In the genomic region with DNA sequence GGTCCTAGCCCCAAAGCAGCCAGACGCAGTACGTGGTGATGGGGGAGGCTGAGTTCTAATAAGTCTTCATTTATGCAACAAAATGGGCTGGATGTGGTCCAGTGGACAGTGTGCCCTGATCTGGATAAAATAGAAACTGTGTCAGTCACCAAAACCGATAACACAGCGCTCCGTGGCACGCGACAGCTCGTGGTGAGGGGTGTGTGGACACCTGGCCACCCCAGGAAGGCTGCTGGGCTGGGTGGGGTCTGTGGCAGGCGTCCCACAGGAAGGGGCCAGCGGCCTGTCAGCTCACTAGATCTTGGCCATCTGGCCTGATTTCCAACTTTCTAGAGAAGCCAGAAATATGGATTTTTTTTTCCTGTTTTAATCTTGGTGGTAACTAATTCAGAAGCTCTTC, we compare ENCODE assay signal across 26 cellular contexts. TPM values are rescaled to one million over a fixed set of nuclear protein-coding genes. Genes with fewer than 3 reads are reported as not detected.
"Had no signal": no experiment of that assay in that cellular context is flagged by ENCODE, and none has a peak within 500 bp of the region (broad histone marks: within the 10 kb centered on the region; RNA-seq: fewer than 3 reads in every experiment).

No MANE protein-coding gene starts in this region.

- H3K9me3 ChIP-seq: gastrocnemius medialis, left lung, ovary, psoas muscle, testis, tibial artery had no signal

- H3K4me1 ChIP-seq: neural progenitor cell, spleen, testis had no signal

- ATAC-seq: esophagus mucosa; gastrocnemius medialis; psoas muscle; stimulated activated memory B cell treated with anti-CD40 and anti-IgM and Interleukin-4, amounts not matched to agents 10 μg/mL and 1 μg/mL and 100 μg/mL, for 72 hours; stimulated activated naive CD8-positive, alpha-beta T cell treated with anti-CD3 and anti-CD28 coated beads, Interleukin-15, Interleukin-2, amounts not matched to agents 100 U/mL and 50 U/mL, for 24 hours had no signal

- H3K4me3 Mint-ChIP-seq: endodermal cell; naive thymus-derived CD4-positive, alpha-beta T cell; nephron; neural progenitor cell; stimulated activated memory B cell treated with anti-CD40 and anti-IgM and Interleukin-4, amounts not matched to agents 10 μg/mL and 1 μg/mL and 100 μg/mL, for 72 hours; type B pancreatic cell had no signal

- H3K27ac Mint-ChIP-seq: endodermal cell; naive thymus-derived CD4-positive, alpha-beta T cell; neural progenitor cell; stimulated activated memory B cell treated with anti-CD40 and anti-IgM and Interleukin-4, amounts not matched to agents 10 μg/mL and 1 μg/mL and 100 μg/mL, for 72 hours; type B pancreatic cell had no signal

- H3K36me3 ChIP-seq: neural progenitor cell, ovary had no signal

- H3K4me3 ChIP-seq: gastrocnemius medialis, left lung, neural progenitor cell, ovary, psoas muscle, skin epidermis, spleen, testis, tibial artery had no signal

- H3K36me3 Mint-ChIP-seq: stimulated activated memory B cell treated with anti-CD40 and anti-IgM and Interleukin-4, amounts not matched to agents 10 μg/mL and 1 μg/mL and 100 μg/mL, for 72 hours; type B pancreatic cell had no signal

- H3K27me3 Mint-ChIP-seq: type B pancreatic cell had no signal

- H3K9ac ChIP-seq: neural progenitor cell had no signal

- H2AFZ ChIP-seq: neural progenitor cell had no signal

- DNase-seq: effector CD8-positive, alpha-beta T cell; endodermal cell; foreskin fibroblast; gastrocnemius medialis; head of caudate nucleus; left cardiac atrium; left lung; mesendoderm; midbrain; naive thymus-derived CD4-positive, alpha-beta T cell; ovary; posterior cingulate gyrus; psoas muscle; spleen; stimulated activated CD4-positive, alpha-beta T cell treated with anti-CD3 and anti-CD28 coated beads, Interleukin-4, amount 100 ng/mL, for 4 hours; stimulated activated naive CD8-positive, alpha-beta T cell treated with anti-CD3 and anti-CD28 coated beads, Interleukin-15, Interleukin-2, amounts not matched to agents 100 U/mL and 50 U/mL, for 24 hours; substantia nigra; testis; tibial artery had no signal

- H3K9me3 Mint-ChIP-seq: naive thymus-derived CD4-positive, alpha-beta T cell; nephron; type B pancreatic cell had no signal

- H3K4me1 Mint-ChIP-seq: endodermal cell; neural progenitor cell; stimulated activated memory B cell treated with anti-CD40 and anti-IgM and Interleukin-4, amounts not matched to agents 10 μg/mL and 1 μg/mL and 100 μg/mL, for 72 hours had no signal

- H3K27ac ChIP-seq: epithelial cell of prostate, gastrocnemius medialis, neural progenitor cell, ovary, psoas muscle, skin epidermis, spleen, testis, tibial artery had no signal

- H3K27me3 ChIP-seq: gastrocnemius medialis, left lung, neural progenitor cell, ovary, spleen, testis, tibial artery had no signal

- H3K4me2 ChIP-seq: neural progenitor cell had no signal

RNA-seq across cellular contexts. Expression of a gene that starts 17.0 kb away (rescaled TPM):
- polyA plus RNA-seq: naive thymus-derived CD4-positive, alpha-beta T cell had no signal
